In genomic region chr9:124695280-124695890, GRCh38 we compare ENCODE assay signal across 17 cellular contexts.
DNase-seq lines count a peak whose midpoint lies in the region; ATAC-seq and TF ChIP-seq lines count a peak whose summit lies in the region.
"Had no signal": no experiment of that assay in that cellular context is flagged by ENCODE, and none has a peak within 500 bp of the region (broad histone marks: within the 10 kb centered on the region; RNA-seq: fewer than 3 reads in every experiment).

No MANE protein-coding gene starts in this region.

- BruUV-seq in PC-9 (replicated peaks; lab: Mats Ljungman, UMichigan) (TSS peak; percentile 32), PC-3 (replicated peaks; lab: Mats Ljungman, UMichigan) (no TSS peak)

- intact Hi-C loops in PC-9 (cut with micrococcal nuclease; ENCODE audit: unreplicated experiment) = no loop called here
- intact Hi-C loops in PC-3 (cut with micrococcal nuclease) = no loop called here

- H3K36me3 ChIP-seq in GM23248 (ENCODE audit: low read depth) (no peaks in the 10 kb centered on the region), PC-9 (ENCODE audit: low read depth) (0 out of 2 replicates have a peak, but pooled peaks cover 8% of the 10 kb centered on the region), osteoblast (ENCODE audit: insufficient read depth, low read length) (peaks cover 9% of the 10 kb centered on the region), PC-3 (ENCODE audit: low read depth, low read length) (no peaks in the 10 kb centered on the region)
- H3K36me3 ChIP-seq: lower lobe of right lung, tibial nerve had no signal

- no peaks in the 10 kb centered on the region for H3K27me3 ChIP-seq in GM23248 (replicated peaks; ENCODE audit: insufficient read depth)
- H3K27me3 ChIP-seq in PC-9 (ENCODE audit: insufficient read depth, low read depth) = no peaks in the 10 kb centered on the region
- no peaks in the 10 kb centered on the region for H3K27me3 ChIP-seq in osteoblast (ENCODE audit: insufficient read depth, low read length)
- H3K27me3 ChIP-seq in PC-3 (ENCODE audit: low read length) = no peaks in the 10 kb centered on the region
- H3K27me3 ChIP-seq: tibial nerve had no signal

- H3F3A ChIP-seq in GM23248 (ENCODE audit: insufficient read depth) (peaks cover 51% of the 10 kb centered on the region), PC-9 (ENCODE audit: insufficient read depth, low read depth) (peaks cover 51% of the 10 kb centered on the region), PC-3 (ENCODE audit: low read length, unreplicated experiment) (no peaks in the 10 kb centered on the region)

- H3K9ac ChIP-seq in GM23248 (no peak overlapping the region), PC-3 (ENCODE audit: low read length) (no peak overlapping the region)

- H2AFZ ChIP-seq in GM23248 = no peak overlapping the region
- H2AFZ ChIP-seq in PC-9 = peak overlapping the region; percentile 68; the same call in 1 of the 2 replicates
- peak overlapping the region; percentile 2 for H2AFZ ChIP-seq in osteoblast (ENCODE audit: low read length)
- no peak overlapping the region for H2AFZ ChIP-seq in PC-3 (ENCODE audit: low read length)

- peak overlapping the region; percentile 85 for H3K27ac ChIP-seq in GM23248
- peak overlapping the region; percentile 81 for H3K27ac ChIP-seq in PC-9
- peak overlapping the region; percentile 91 for H3K27ac ChIP-seq in osteoblast (ENCODE audit: low read depth, low read length)
- no peak overlapping the region for H3K27ac ChIP-seq in PC-3 (ENCODE audit: low read length)
- H3K27ac ChIP-seq: lower lobe of right lung had no signal

- TF ChIP-seq CTCF in PC-9 (conservative IDR thresholded peaks at IDR 0.05) = no peak
- no peak for TF ChIP-seq CTCF in choroid plexus epithelial cell (conservative IDR thresholded peaks at IDR 0.05; ENCODE audit: low read depth, low read length)
- no peak for TF ChIP-seq CTCF in osteoblast (IDR thresholded peaks at IDR 0.05; ENCODE audit: extremely low read depth, low read depth, low read length)
- no peak for TF ChIP-seq CTCF in PC-3 (conservative IDR thresholded peaks at IDR 0.05; ENCODE audit: low read depth, low read length)

- H4K20me1 ChIP-seq in GM23248 (ENCODE audit: insufficient read depth) (no peaks in the 10 kb centered on the region), PC-9 (ENCODE audit: insufficient read depth) (no peaks in the 10 kb centered on the region), osteoblast (ENCODE audit: insufficient read depth, low read length) (no peaks in the 10 kb centered on the region), PC-3 (ENCODE audit: low read length) (no peaks in the 10 kb centered on the region)

- CTCF ChIA-PET in PC-9 (lab: Charles Lee) = interaction anchor here (1.0 kb wide), 1 partner anchor 78 kb away, joined by 3 read pairs; no protein-coding TSS in a partner anchor
- CTCF ChIA-PET in PC-3 (lab: Charles Lee) = no interaction called here

- DNase-seq in GM23248 (peak; percentile 36), PC-9 (peak; percentile 69 to 78), choroid plexus epithelial cell (ENCODE audit: low read depth) (peak; percentile 73), osteoblast (ENCODE audit: insufficient read length, low spot score, missing footprints) (no peak), DMS114 treated with DMSO at 0.1 percent for 48 hours (lab: John Stamatoyannopoulos, UW; ENCODE audit: unreplicated experiment) (no peak), PC-3 (no peak)
- DNase-seq in NK-92 treated with Interleukin-12 subunit alpha and Interleukin-12 subunit beta, amount 100 ng/mL, for 24 hours (lab: John Stamatoyannopoulos, UW) = no peak
- DNase-seq: activated CD4-positive, alpha-beta memory T cell treated with anti-CD3 and anti-CD28 coated beads, Interleukin-2, amount 10 ng/mL, durations not matched to agents 7 days and 5 days; activated naive CD4-positive, alpha-beta T cell; Calu3; central memory CD4-positive, alpha-beta T cell; lower lobe of right lung; NCI-H2107; stimulated activated CD4-positive, alpha-beta T cell treated with anti-CD3 and anti-CD28 coated beads, Interleukin-15, amount 100 ng/mL, for 24 hours; T-helper 1 cell had no signal

- H3K9me2 ChIP-seq in GM23248 (ENCODE audit: insufficient read depth) = no peaks in the 10 kb centered on the region
- H3K9me2 ChIP-seq in PC-9 (ENCODE audit: insufficient read depth) = no peaks in the 10 kb centered on the region
- H3K9me2 ChIP-seq in PC-3 (replicated peaks; ENCODE audit: low read length) = no peaks in the 10 kb centered on the region

- H3K9me3 ChIP-seq in GM23248 (ENCODE audit: low read depth) (no peaks in the 10 kb centered on the region), PC-9 (ENCODE audit: insufficient read depth, low read depth) (no peaks in the 10 kb centered on the region), osteoblast (ENCODE audit: low read depth, low read length) (no peaks in the 10 kb centered on the region), PC-3 (ENCODE audit: low read length) (no peaks in the 10 kb centered on the region)
- H3K9me3 ChIP-seq: lower lobe of right lung, tibial nerve had no signal

- no peaks in the 10 kb centered on the region for H3K79me2 ChIP-seq in GM23248 (ENCODE audit: insufficient read depth)
- H3K79me2 ChIP-seq in PC-9 (ENCODE audit: low read depth) = peaks cover 72% of the 10 kb centered on the region
- peaks cover 11% of the 10 kb centered on the region for H3K79me2 ChIP-seq in osteoblast (ENCODE audit: insufficient read depth, low read length)
- no peaks in the 10 kb centered on the region for H3K79me2 ChIP-seq in PC-3 (ENCODE audit: low read length)

- H3K4me3 ChIP-seq in GM23248 = no peak overlapping the region
- peak overlapping the region; percentile 33; the same call in 1 of the 2 replicates for H3K4me3 ChIP-seq in PC-9
- no peak overlapping the region for H3K4me3 ChIP-seq in choroid plexus epithelial cell (ENCODE audit: low read depth, low read length)
- H3K4me3 ChIP-seq in osteoblast (ENCODE audit: insufficient read depth, low read length) = no peak overlapping the region
- no peak overlapping the region for H3K4me3 ChIP-seq in PC-3 (ENCODE audit: low read length)
- H3K4me3 ChIP-seq: lower lobe of right lung, tibial nerve had no signal

- WGBS in GM23248 (ENCODE audit: low coverage in 1 of 2, low lambda C conversion rate in 2 of 2, missing lambda C conversion rate in 2 of 2), 2 experiments = 75 to 80% methylated on average over 16 of the region's 16 CpGs

- H3K4me2 ChIP-seq in GM23248 (ENCODE audit: unreplicated experiment) = peak overlapping the region; percentile 59
- peak overlapping the region; percentile 86 for H3K4me2 ChIP-seq in PC-9
- H3K4me2 ChIP-seq in osteoblast (ENCODE audit: insufficient read depth, low read length) = peak overlapping the region; percentile 31
- no peak overlapping the region for H3K4me2 ChIP-seq in PC-3 (ENCODE audit: low read length)

- in situ Hi-C loops in GM23248 (cut with MboI) = no loop called here

- peaks cover 46% of the 10 kb centered on the region for H3K4me1 ChIP-seq in GM23248 (ENCODE audit: insufficient read depth)
- H3K4me1 ChIP-seq in PC-9 (replicated peaks; ENCODE audit: insufficient read depth) = peaks cover 58% of the 10 kb centered on the region
- peaks cover 47% of the 10 kb centered on the region for H3K4me1 ChIP-seq in osteoblast (ENCODE audit: insufficient read depth, low read length)
- H3K4me1 ChIP-seq in PC-3 (ENCODE audit: insufficient read depth, low read length) = peaks cover 10% of the 10 kb centered on the region

- POLR2A ChIA-PET in PC-9 (lab: Charles Lee; ENCODE audit: unreplicated experiment) = interaction anchor here (0.7 kb wide), 1 partner anchor 77 kb away, joined by 6 read pairs; no protein-coding TSS in a partner anchor
- POLR2A ChIA-PET in PC-3 (lab: Charles Lee; ENCODE audit: unreplicated experiment) = no interaction called here

- ATAC-seq in PC-3 (no peak), HG03025 (IDR thresholded peaks at IDR 0.05; ENCODE audit: low FRiP score, unreplicated experiment) (no peak)

Comparison
In these comparisons a context has a peak if more than half of its experiments do, and no peak if none do; other contexts are left out.
1. DNase-seq: peak in GM23248 (single experiment), PC-9 (2 of 2) and choroid plexus epithelial cell (single experiment); none in osteoblast (single experiment), NK-92 treated with Interleukin-12 subunit alpha and Interleukin-12 subunit beta, amount 100 ng/mL, for 24 hours (single experiment), DMS114 treated with DMSO at 0.1 percent for 48 hours (single experiment) and PC-3 (single experiment).
2. H2AFZ ChIP-seq: peak in PC-9 (single experiment) and osteoblast (single experiment); none in GM23248 (single experiment) and PC-3 (single experiment).